In genomic region chr1:76381450-76382108, GRCh38 we compare ENCODE assay signal across 15 cellular contexts.
"Had no signal": no experiment of that assay in that cellular context is flagged by ENCODE, and none has a peak within 500 bp of the region (broad histone marks: within the 10 kb centered on the region; RNA-seq: fewer than 3 reads in every experiment).

No MANE protein-coding gene starts in this region.

- H3K36me3 Mint-ChIP-seq: stimulated activated effector memory CD8-positive, alpha-beta T cell treated with anti-CD3 and anti-CD28 coated beads, Interleukin-12 subunit alpha, Interleukin-12 subunit beta, amount 100 ng/mL, for 72 hours; type B pancreatic cell had no signal

- H3K9me3 Mint-ChIP-seq: activated naive CD4-positive, alpha-beta T cell treated with anti-CD3 and anti-CD28 coated beads, Interleukin-2, amount 50 U/mL, for 24 hours; type B pancreatic cell had no signal

- H3K27me3 Mint-ChIP-seq: activated naive CD4-positive, alpha-beta T cell treated with anti-CD3 and anti-CD28 coated beads, Interleukin-2, amount 50 U/mL, for 24 hours; type B pancreatic cell had no signal

- H3K27ac ChIP-seq: colonic mucosa, right atrium auricular region had no signal

- H3K9me3 ChIP-seq: colonic mucosa, mucosa of descending colon, right atrium auricular region had no signal

- H3K36me3 ChIP-seq: colonic mucosa, right atrium auricular region had no signal

- H3K4me2 ChIP-seq: smooth muscle cell had no signal

- H3K27me3 ChIP-seq: colonic mucosa, right atrium auricular region had no signal

- H3K4me3 Mint-ChIP-seq: activated naive CD4-positive, alpha-beta T cell treated with anti-CD3 and anti-CD28 coated beads, Interleukin-2, amount 50 U/mL, for 24 hours; naive thymus-derived CD8-positive, alpha-beta T cell; stimulated activated effector memory CD8-positive, alpha-beta T cell treated with anti-CD3 and anti-CD28 coated beads, Interleukin-12 subunit alpha, Interleukin-12 subunit beta, amount 100 ng/mL, for 72 hours; type B pancreatic cell had no signal

- H3K27ac Mint-ChIP-seq: activated naive CD4-positive, alpha-beta T cell treated with anti-CD3 and anti-CD28 coated beads, Interleukin-2, amount 50 U/mL, for 24 hours; naive thymus-derived CD8-positive, alpha-beta T cell; stimulated activated effector memory CD8-positive, alpha-beta T cell treated with anti-CD3 and anti-CD28 coated beads, Interleukin-12 subunit alpha, Interleukin-12 subunit beta, amount 100 ng/mL, for 72 hours; type B pancreatic cell had no signal

- H3K4me3 ChIP-seq: colonic mucosa, mucosa of descending colon, right atrium auricular region, smooth muscle cell had no signal

- H3K4me1 Mint-ChIP-seq: activated naive CD4-positive, alpha-beta T cell treated with anti-CD3 and anti-CD28 coated beads, Interleukin-2, amount 50 U/mL, for 24 hours; naive thymus-derived CD8-positive, alpha-beta T cell; stimulated activated effector memory CD8-positive, alpha-beta T cell treated with anti-CD3 and anti-CD28 coated beads, Interleukin-12 subunit alpha, Interleukin-12 subunit beta, amount 100 ng/mL, for 72 hours had no signal

- H3K4me1 ChIP-seq: colonic mucosa, right atrium auricular region had no signal

- DNase-seq: activated CD4-positive, alpha-beta T cell treated with anti-CD3 and anti-CD28 coated beads, Interleukin-2, amount 50 U/mL, for 1 hour; activated T-cell treated with anti-CD3 and anti-CD28 coated beads for 4 hours; colonic mucosa; effector CD4-positive, alpha-beta T cell; mammary epithelial cell; mucosa of descending colon; naive thymus-derived CD8-positive, alpha-beta T cell; posterior cingulate gyrus; substantia nigra; T-helper 2 cell had no signal

- ATAC-seq: mucosa of descending colon; naive thymus-derived CD8-positive, alpha-beta T cell; stimulated activated effector memory CD8-positive, alpha-beta T cell treated with anti-CD3 and anti-CD28 coated beads, Interleukin-12 subunit alpha, Interleukin-12 subunit beta, amount 100 ng/mL, for 72 hours had no signal
